Comparison of ENCODE assay signal across 8 cellular contexts in genomic region chr20:36051318-36052116, GRCh38.
A peak's percentile ranks its signal among the peaks of the same experiment; 100 is the strongest.
DNase-seq lines count a peak whose midpoint lies in the region; ATAC-seq and TF ChIP-seq lines count a peak whose summit lies in the region.

No MANE protein-coding gene starts in this region.

- ATAC-seq in psoas muscle (no peak), GM18505 (IDR thresholded peaks at IDR 0.05; ENCODE audit: unreplicated experiment) (no peak)

- WGBS in esophagus muscularis mucosa = 83% methylated on average over 13 of the region's 13 CpGs
- WGBS in psoas muscle, 3 donors = 74 to 78% (median 76%) methylated on average over 13 of the region's 13 CpGs

- H3K27ac ChIP-seq in SJSA1 (peak overlapping the region; percentile 97), esophagus muscularis mucosa (replicated peaks in 1 of 4) (peak overlapping the region; percentile 88 to 98 (median 98)), psoas muscle (peak overlapping the region; percentile 100)

- H3K36me3 ChIP-seq in SJSA1 (peaks cover 25% of the 10 kb centered on the region), esophagus muscularis mucosa (peaks cover 0 to 3% (median 1%) of the 10 kb centered on the region in 4 donors), psoas muscle (ENCODE audit: insufficient read depth in 1 of 2, low read depth in 1 of 2) (no peaks in the 10 kb centered on the region)

- DNase-seq in GM12865 (ENCODE audit: low read depth) (no peak), SJSA1 (ENCODE audit: low read depth in 1 of 2, low spot score in 2 of 2) (no peak), esophagus muscularis mucosa (ENCODE audit: extremely low spot score) (no peak), psoas muscle (no peak), NCI-H446 (lab: John Stamatoyannopoulos, UW) (no peak), dermis blood vessel endothelial cell (no peak), OCI-M2 (lab: John Stamatoyannopoulos, UW; ENCODE audit: unreplicated experiment) (no peak)

- H3K4me3 ChIP-seq in GM12865 (ENCODE audit: low read depth, low read length) (peak overlapping the region; percentile 100), SJSA1 (peak overlapping the region; percentile 93), esophagus muscularis mucosa (peak overlapping the region; percentile 73 to 100 (median 98)), psoas muscle (peak overlapping the region; percentile 99)

- TF ChIP-seq CTCF in GM12865 (IDR thresholded peaks at IDR 0.05; ENCODE audit: insufficient read depth, low read depth, low read length, missing control alignments) = no peak
- TF ChIP-seq CTCF in esophagus muscularis mucosa (IDR thresholded peaks at IDR 0.05) = no peak
- no peak for TF ChIP-seq CTCF in psoas muscle (IDR thresholded peaks at IDR 0.05)

- no peaks in the 10 kb centered on the region for H3K9me3 ChIP-seq in SJSA1 (replicated peaks)
- H3K9me3 ChIP-seq in esophagus muscularis mucosa = no peaks in the 10 kb centered on the region
- H3K9me3 ChIP-seq in psoas muscle = no peaks in the 10 kb centered on the region

- TF ChIP-seq EP300 in esophagus muscularis mucosa (IDR thresholded peaks at IDR 0.05) = no peak

- TF ChIP-seq POLR2A in esophagus muscularis mucosa (IDR thresholded peaks at IDR 0.05; ENCODE audit: low read depth) (no peak), GM18505 (IDR thresholded peaks at IDR 0.05; ENCODE audit: borderline replicate concordance, extremely low read depth, insufficient read depth, insufficient read length) (no peak)

- H3K4me1 ChIP-seq in SJSA1 (replicated peaks) (peaks cover 5% of the 10 kb centered on the region), esophagus muscularis mucosa (peaks cover 20 to 35% (median 31%) of the 10 kb centered on the region in 4 donors), psoas muscle (peaks cover 11% of the 10 kb centered on the region)

- H3K27me3 ChIP-seq in SJSA1 (replicated peaks) (no peaks in the 10 kb centered on the region), esophagus muscularis mucosa (no peaks in the 10 kb centered on the region), psoas muscle (ENCODE audit: insufficient read depth in 3 of 3, low read length in 2 of 3) (no peaks in the 10 kb centered on the region)

- intact Hi-C loops in esophagus muscularis mucosa (cut with DNase I) (no loop called here), psoas muscle (cut with DNase I) (no loop called here)
